In genomic region chr11:65861533-65862183, GRCh38 we compare ENCODE assay signal across 9 cellular contexts. TPM values are rescaled to one million over a fixed set of nuclear protein-coding genes. Genes with fewer than 3 reads are reported as not detected.
DNase-seq lines count a peak whose midpoint lies in the region; ATAC-seq, FAIRE-seq and TF ChIP-seq lines count a peak whose summit lies in the region.
"Had no signal": no experiment of that assay in that cellular context is flagged by ENCODE, and none has a peak within 500 bp of the region (broad histone marks: within the 10 kb centered on the region; RNA-seq: fewer than 3 reads in every experiment).

No MANE protein-coding gene starts in this region.

- peak overlapping the region; percentile 99 for H3K27ac ChIP-seq in cardiac muscle cell
- H3K27ac ChIP-seq in vagina = peak overlapping the region; percentile 93
- H3K27ac ChIP-seq in thyroid gland = no peak overlapping the region

- TF ChIP-seq POLR2A in vagina (IDR thresholded peaks at IDR 0.05) (no peak), thyroid gland (IDR thresholded peaks at IDR 0.05) (no peak)

- H3K4me1 ChIP-seq in cardiac muscle cell (ENCODE audit: low read depth) = peaks cover 2% of the 10 kb centered on the region
- peaks cover 36% of the 10 kb centered on the region for H3K4me1 ChIP-seq in vagina
- H3K4me1 ChIP-seq in thyroid gland = peaks cover 14 to 23% of the 10 kb centered on the region in 2 donors

- 90 to 94% methylated on average over 8 to 9 of the region's 13 CpGs for WGBS in thyroid gland, 2 donors

- no peak for ATAC-seq in HG03139 (IDR thresholded peaks at IDR 0.05; ENCODE audit: unreplicated experiment)

- no peaks in the 10 kb centered on the region for H3K9me3 ChIP-seq in cardiac muscle cell (ENCODE audit: low read depth)
- H3K9me3 ChIP-seq in vagina = no peaks in the 10 kb centered on the region
- no peaks in the 10 kb centered on the region for H3K9me3 ChIP-seq in thyroid gland

- H3K27me3 ChIP-seq in cardiac muscle cell (no peaks in the 10 kb centered on the region), bronchial epithelial cell (ENCODE audit: control insufficient read depth, insufficient read depth, low read length) (no peaks in the 10 kb centered on the region), vagina (no peaks in the 10 kb centered on the region), thyroid gland (no peaks in the 10 kb centered on the region)

- TF ChIP-seq CTCF in cardiac muscle cell (IDR thresholded peaks at IDR 0.05; ENCODE audit: low read depth, low read length) (no peak), bronchial epithelial cell (IDR thresholded peaks at IDR 0.05; ENCODE audit: insufficient read depth, low read length, severe bottlenecking) (no peak), vagina (IDR thresholded peaks at IDR 0.05) (no peak), thyroid gland (IDR thresholded peaks at IDR 0.05) (no peak)

- DNase-seq in cardiac muscle cell (ENCODE audit: low read depth in 1 of 2, low spot score in 1 of 2) (no peak), cardiac septum (ENCODE audit: low spot score) (no peak), bronchial epithelial cell (ENCODE audit: low read depth) (no peak), mesenteric fat pad (ENCODE audit: low spot score) (peak; percentile 84), vagina (ENCODE audit: extremely low spot score in 2 of 2) (no peak), HT-29 (ENCODE audit: low spot score) (no peak), thyroid gland (no peak)
- DNase-seq: NCI-H1436 treated with DMSO at 0.1 percent for 48 hours had no signal

- H3K4me3 ChIP-seq in cardiac muscle cell (peak overlapping the region; percentile 78), bronchial epithelial cell (ENCODE audit: low read depth, low read length) (peak overlapping the region; percentile 98), vagina (peak overlapping the region; percentile 95 to 100), thyroid gland (replicated peaks in 1 of 3) (peak overlapping the region in 1 of 3 donors; percentile 84)

- peaks cover 38% of the 10 kb centered on the region for H3K36me3 ChIP-seq in cardiac muscle cell
- peaks cover 38% of the 10 kb centered on the region for H3K36me3 ChIP-seq in bronchial epithelial cell (ENCODE audit: control insufficient read depth, insufficient read depth, low read length)
- peaks cover 0 to 47% of the 10 kb centered on the region in 2 donors for H3K36me3 ChIP-seq in vagina
- peaks cover 34 to 37% of the 10 kb centered on the region in 2 donors for H3K36me3 ChIP-seq in thyroid gland

- no peak for FAIRE-seq in bronchial epithelial cell (lab: Jason Lieb, UNC)

- intact Hi-C loops in cardiac septum (cut with DNase I) = no loop called here
- intact Hi-C loops in vagina (cut with DNase I) = no loop called here
- intact Hi-C loops in thyroid gland (cut with DNase I) = no loop called here

RNA-seq across cellular contexts. Expression of gene MUS81, which starts 1.4 kb away (rescaled TPM):
- 74.3 and 88.9 TPM in 2 replicates for total RNA-seq in cardiac muscle cell
- polyA plus RNA-seq in cardiac muscle cell = 80.3 and 82.7 TPM in 2 replicates
- total RNA-seq in cardiac septum = 37.6 TPM
- 58.4 and 63.8 TPM in 2 replicates for total RNA-seq in bronchial epithelial cell
- 38.0 TPM for total RNA-seq in mesenteric fat pad
- total RNA-seq in vagina = 48.9 TPM
- 118 and 143 TPM in 2 replicates for total RNA-seq in HT-29 (2014; rRNA removed; shearing (Covaris generic))
- total RNA-seq in thyroid gland = 10 to 100 TPM; 31.8 to 61.9 (median 42.5) TPM

RNA-seq across cellular contexts. Expression of gene CFL1, which starts 3.7 kb away (rescaled TPM):
- total RNA-seq in cardiac muscle cell (974 and 1,709 TPM in 2 replicates), cardiac septum (434 TPM), bronchial epithelial cell (764 and 971 TPM in 2 replicates), mesenteric fat pad (818 TPM), vagina (589 TPM), thyroid gland (100 to 1,000 TPM; 330 to 581 (median 494) TPM)
- 1,641 and 2,660 TPM in 2 replicates for polyA plus RNA-seq in cardiac muscle cell
- 2,410 and 2,611 TPM in 2 replicates for total RNA-seq in HT-29 (2014; rRNA removed; shearing (Covaris generic))

RNA-seq across cellular contexts. Expression of gene EFEMP2, which starts 10.9 kb away (rescaled TPM):
- 138 and 161 TPM in 2 replicates for total RNA-seq in cardiac muscle cell
- 216 and 267 TPM in 2 replicates for polyA plus RNA-seq in cardiac muscle cell
- total RNA-seq in cardiac septum = 118 TPM
- 2.9 and 5.6 TPM in 2 replicates for total RNA-seq in bronchial epithelial cell
- 87.7 TPM for total RNA-seq in mesenteric fat pad
- 57.9 TPM for total RNA-seq in vagina
- total RNA-seq in HT-29 (2014; rRNA removed; shearing (Covaris generic)) = 1.2 and 1.6 TPM in 2 replicates
- 100 to 1,000 TPM in 2 of 4 donors, 10 to 100 TPM in 2; 70.7 to 125 (median 91.4) TPM for total RNA-seq in thyroid gland

RNA-seq across cellular contexts. Expression of gene CTSW, which starts 18.0 kb away (rescaled TPM):
- total RNA-seq in cardiac muscle cell (not detected in 2 replicates), cardiac septum (0.83 TPM), bronchial epithelial cell (not detected in 2 replicates), mesenteric fat pad (1.3 TPM), vagina (0.74 TPM), thyroid gland (1 to 10 TPM in 3 of 4 donors, under 1 TPM in 1; 0.67 to 7.6 (median 2.7) TPM)
- polyA plus RNA-seq in cardiac muscle cell = 0.60 TPM in 1 of 2 replicates, not detected in the other
- total RNA-seq in HT-29 (2014; rRNA removed; shearing (Covaris generic)) = not detected in 2 replicates

RNA-seq across cellular contexts. Expression of gene FIBP, which starts 26.6 kb away (rescaled TPM):
- total RNA-seq in cardiac muscle cell (140 and 220 TPM in 2 replicates), cardiac septum (62.6 TPM), bronchial epithelial cell (103 and 157 TPM in 2 replicates), mesenteric fat pad (46.5 TPM), vagina (78.6 TPM), thyroid gland (100 to 1,000 TPM in 2 of 4 donors, 10 to 100 TPM in 2; 65.9 to 128 (median 109) TPM)
- 143 and 199 TPM in 2 replicates for polyA plus RNA-seq in cardiac muscle cell
- 302 and 303 TPM in 2 replicates for total RNA-seq in HT-29 (2014; rRNA removed; shearing (Covaris generic))

Comparison
In these comparisons a context has a peak if more than half of its experiments do, and no peak if none do; other contexts are left out.
1. H3K27ac ChIP-seq: peak in cardiac muscle cell (single experiment) and vagina (single experiment); none in thyroid gland (0 of 3).